ENCODE assay signal across 1 cellular context in the genomic region with DNA sequence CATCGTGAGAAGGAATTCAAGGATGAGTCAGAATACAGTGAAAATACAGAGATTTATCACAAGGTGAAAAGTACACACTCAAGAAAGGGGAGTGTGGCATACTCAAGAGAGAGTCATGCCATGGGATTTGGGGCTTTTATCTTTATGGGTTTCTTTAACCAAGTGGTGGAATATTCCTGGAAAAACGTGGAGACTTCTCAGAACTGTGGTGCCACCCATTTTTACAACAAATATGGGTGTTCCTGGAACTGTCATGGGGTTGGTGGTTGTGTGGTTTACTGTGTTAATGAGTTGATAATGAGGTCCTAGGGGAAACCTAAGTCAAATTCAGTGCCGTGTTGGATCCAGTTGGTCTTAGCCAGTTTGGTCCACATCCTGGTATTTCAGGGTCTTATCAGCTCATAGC.
A peak's percentile ranks its signal among the peaks of the same experiment; 100 is the strongest.
TF ChIP-seq lines count a peak whose summit lies in the region.

No MANE protein-coding gene starts in this region.

TF ChIP-seq in K562, 482 proteins besides CTCF, POLR2A, EP300 and RAD21 (continued from another document and continues in another):
- TF ChIP-seq ESRRA (IDR thresholded peaks at IDR 0.05; ENCODE audit: borderline replicate concordance, low read depth) (peak; percentile 65; the same call in 1 of the 2 replicates), SMC3 (conservative IDR thresholded peaks at IDR 0.05; ENCODE audit: insufficient read depth, low read depth, low read length) (no peak), HES1 (IDR thresholded peaks at IDR 0.05; ENCODE audit: low read depth) (peak; percentile 81), STAT5A (IDR thresholded peaks at IDR 0.05; ENCODE audit: borderline replicate concordance, low read length) (peak; percentile 81), DMBX1 (CRISPR knock-in tag; IDR thresholded peaks at IDR 0.05; ENCODE audit: borderline replicate concordance) (no peak), ATF7 (IDR thresholded peaks at IDR 0.05) (peak; percentile 47; the same call in 1 of the 2 replicates), NR1H2 (CRISPR knock-in tag; IDR thresholded peaks at IDR 0.05) (no peak), POLR2G (IDR thresholded peaks at IDR 0.05; ENCODE audit: low read depth, low read length) (no peak), FOXA3 (CRISPR knock-in tag; conservative IDR thresholded peaks at IDR 0.05 in 1 of 2, IDR thresholded peaks at IDR 0.05 in 1 of 2) (peak in 1 of 2 experiments; percentile 62; a peak in 1 of 4 replicates), NR4A1 (CRISPR knock-in tag; IDR thresholded peaks at IDR 0.05) (no peak), NR4A1 (tag; IDR thresholded peaks at IDR 0.05) (no peak), HDAC1 (IDR thresholded peaks at IDR 0.05) (peak in 1 of 2 experiments; percentile 84; a peak in 2 of 4 replicates), ZFPM2 (CRISPR knock-in tag; IDR thresholded peaks at IDR 0.05) (no peak), PRPF4 (IDR thresholded peaks at IDR 0.05; ENCODE audit: insufficient read depth, low read depth, low read length, poor library complexity, severe bottlenecking) (no peak), MLX (CRISPR knock-in tag; conservative IDR thresholded peaks at IDR 0.05) (no peak), DPF2 (IDR thresholded peaks at IDR 0.05) (peak; percentile 45; the same call in 1 of the 2 replicates), MNT (conservative IDR thresholded peaks at IDR 0.05) (peak in 1 of 2 experiments; percentile 59; a peak in 2 of 4 replicates), SRF (CRISPR knock-in tag; IDR thresholded peaks at IDR 0.05) (peak in 1 of 2 experiments; percentile 48; a peak in 1 of 4 replicates), ZNF175 (CRISPR knock-in tag; IDR thresholded peaks at IDR 0.05; ENCODE audit: low read depth) (peak; percentile 74), DACH1 (IDR thresholded peaks at IDR 0.05; ENCODE audit: partially characterized antibody) (no peak), PATZ1 (CRISPR knock-in tag; IDR thresholded peaks at IDR 0.05; ENCODE audit: borderline replicate concordance) (no peak), VEZF1 (CRISPR knock-in tag; IDR thresholded peaks at IDR 0.05) (peak; percentile 23; the same call in 1 of the 2 replicates), ZNF253 (CRISPR knock-in tag; conservative IDR thresholded peaks at IDR 0.05) (no peak), ZNF408 (CRISPR knock-in tag; IDR thresholded peaks at IDR 0.05; ENCODE audit: low read depth) (no peak), ZNF764 (CRISPR knock-in tag; IDR thresholded peaks at IDR 0.05; ENCODE audit: low read depth) (no peak), ARID2 (IDR thresholded peaks at IDR 0.05) (no peak), MEIS2 (IDR thresholded peaks at IDR 0.05; ENCODE audit: partially characterized antibody) (peak; percentile 78), TRIM24 (IDR thresholded peaks at IDR 0.05) (peak in 1 of 2 experiments; percentile 39; a peak in 1 of 4 replicates), ZNF121 (CRISPR knock-in tag; conservative IDR thresholded peaks at IDR 0.05) (no peak)
- TF ChIP-seq, protein P1, sequence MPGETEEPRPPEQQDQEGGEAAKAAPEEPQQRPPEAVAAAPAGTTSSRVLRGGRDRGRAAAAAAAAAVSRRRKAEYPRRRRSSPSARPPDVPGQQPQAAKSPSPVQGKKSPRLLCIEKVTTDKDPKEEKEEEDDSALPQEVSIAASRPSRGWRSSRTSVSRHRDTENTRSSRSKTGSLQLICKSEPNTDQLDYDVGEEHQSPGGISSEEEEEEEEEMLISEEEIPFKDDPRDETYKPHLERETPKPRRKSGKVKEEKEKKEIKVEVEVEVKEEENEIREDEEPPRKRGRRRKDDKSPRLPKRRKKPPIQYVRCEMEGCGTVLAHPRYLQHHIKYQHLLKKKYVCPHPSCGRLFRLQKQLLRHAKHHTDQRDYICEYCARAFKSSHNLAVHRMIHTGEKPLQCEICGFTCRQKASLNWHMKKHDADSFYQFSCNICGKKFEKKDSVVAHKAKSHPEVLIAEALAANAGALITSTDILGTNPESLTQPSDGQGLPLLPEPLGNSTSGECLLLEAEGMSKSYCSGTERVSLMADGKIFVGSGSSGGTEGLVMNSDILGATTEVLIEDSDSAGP (CRISPR knock-in tag; IDR thresholded peaks at IDR 0.05): no peak
- TF ChIP-seq, protein P2, sequence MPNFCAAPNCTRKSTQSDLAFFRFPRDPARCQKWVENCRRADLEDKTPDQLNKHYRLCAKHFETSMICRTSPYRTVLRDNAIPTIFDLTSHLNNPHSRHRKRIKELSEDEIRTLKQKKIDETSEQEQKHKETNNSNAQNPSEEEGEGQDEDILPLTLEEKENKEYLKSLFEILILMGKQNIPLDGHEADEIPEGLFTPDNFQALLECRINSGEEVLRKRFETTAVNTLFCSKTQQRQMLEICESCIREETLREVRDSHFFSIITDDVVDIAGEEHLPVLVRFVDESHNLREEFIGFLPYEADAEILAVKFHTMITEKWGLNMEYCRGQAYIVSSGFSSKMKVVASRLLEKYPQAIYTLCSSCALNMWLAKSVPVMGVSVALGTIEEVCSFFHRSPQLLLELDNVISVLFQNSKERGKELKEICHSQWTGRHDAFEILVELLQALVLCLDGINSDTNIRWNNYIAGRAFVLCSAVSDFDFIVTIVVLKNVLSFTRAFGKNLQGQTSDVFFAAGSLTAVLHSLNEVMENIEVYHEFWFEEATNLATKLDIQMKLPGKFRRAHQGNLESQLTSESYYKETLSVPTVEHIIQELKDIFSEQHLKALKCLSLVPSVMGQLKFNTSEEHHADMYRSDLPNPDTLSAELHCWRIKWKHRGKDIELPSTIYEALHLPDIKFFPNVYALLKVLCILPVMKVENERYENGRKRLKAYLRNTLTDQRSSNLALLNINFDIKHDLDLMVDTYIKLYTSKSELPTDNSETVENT (CRISPR knock-in tag; IDR thresholded peaks at IDR 0.05): no peak
- TF ChIP-seq, protein P3, sequence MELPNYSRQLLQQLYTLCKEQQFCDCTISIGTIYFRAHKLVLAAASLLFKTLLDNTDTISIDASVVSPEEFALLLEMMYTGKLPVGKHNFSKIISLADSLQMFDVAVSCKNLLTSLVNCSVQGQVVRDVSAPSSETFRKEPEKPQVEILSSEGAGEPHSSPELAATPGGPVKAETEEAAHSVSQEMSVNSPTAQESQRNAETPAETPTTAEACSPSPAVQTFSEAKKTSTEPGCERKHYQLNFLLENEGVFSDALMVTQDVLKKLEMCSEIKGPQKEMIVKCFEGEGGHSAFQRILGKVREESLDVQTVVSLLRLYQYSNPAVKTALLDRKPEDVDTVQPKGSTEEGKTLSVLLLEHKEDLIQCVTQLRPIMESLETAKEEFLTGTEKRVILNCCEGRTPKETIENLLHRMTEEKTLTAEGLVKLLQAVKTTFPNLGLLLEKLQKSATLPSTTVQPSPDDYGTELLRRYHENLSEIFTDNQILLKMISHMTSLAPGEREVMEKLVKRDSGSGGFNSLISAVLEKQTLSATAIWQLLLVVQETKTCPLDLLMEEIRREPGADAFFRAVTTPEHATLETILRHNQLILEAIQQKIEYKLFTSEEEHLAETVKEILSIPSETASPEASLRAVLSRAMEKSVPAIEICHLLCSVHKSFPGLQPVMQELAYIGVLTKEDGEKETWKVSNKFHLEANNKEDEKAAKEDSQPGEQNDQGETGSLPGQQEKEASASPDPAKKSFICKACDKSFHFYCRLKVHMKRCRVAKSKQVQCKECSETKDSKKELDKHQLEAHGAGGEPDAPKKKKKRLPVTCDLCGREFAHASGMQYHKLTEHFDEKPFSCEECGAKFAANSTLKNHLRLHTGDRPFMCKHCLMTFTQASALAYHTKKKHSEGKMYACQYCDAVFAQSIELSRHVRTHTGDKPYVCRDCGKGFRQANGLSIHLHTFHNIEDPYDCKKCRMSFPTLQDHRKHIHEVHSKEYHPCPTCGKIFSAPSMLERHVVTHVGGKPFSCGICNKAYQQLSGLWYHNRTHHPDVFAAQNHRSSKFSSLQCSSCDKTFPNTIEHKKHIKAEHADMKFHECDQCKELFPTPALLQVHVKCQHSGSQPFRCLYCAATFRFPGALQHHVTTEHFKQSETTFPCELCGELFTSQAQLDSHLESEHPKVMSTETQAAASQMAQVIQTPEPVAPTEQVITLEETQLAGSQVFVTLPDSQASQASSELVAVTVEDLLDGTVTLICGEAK (IDR thresholded peaks at IDR 0.05): no peak
- TF ChIP-seq, protein P3 (CRISPR knock-in tag; IDR thresholded peaks at IDR 0.05): no peak
- TF ChIP-seq, protein P4, sequence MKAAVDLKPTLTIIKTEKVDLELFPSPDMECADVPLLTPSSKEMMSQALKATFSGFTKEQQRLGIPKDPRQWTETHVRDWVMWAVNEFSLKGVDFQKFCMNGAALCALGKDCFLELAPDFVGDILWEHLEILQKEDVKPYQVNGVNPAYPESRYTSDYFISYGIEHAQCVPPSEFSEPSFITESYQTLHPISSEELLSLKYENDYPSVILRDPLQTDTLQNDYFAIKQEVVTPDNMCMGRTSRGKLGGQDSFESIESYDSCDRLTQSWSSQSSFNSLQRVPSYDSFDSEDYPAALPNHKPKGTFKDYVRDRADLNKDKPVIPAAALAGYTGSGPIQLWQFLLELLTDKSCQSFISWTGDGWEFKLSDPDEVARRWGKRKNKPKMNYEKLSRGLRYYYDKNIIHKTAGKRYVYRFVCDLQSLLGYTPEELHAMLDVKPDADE (conservative IDR thresholded peaks at IDR 0.05; ENCODE audit: control insufficient read depth, low read depth, low read length): no peak
